ENCODE assay signal across 17 cellular contexts in the genomic region with DNA sequence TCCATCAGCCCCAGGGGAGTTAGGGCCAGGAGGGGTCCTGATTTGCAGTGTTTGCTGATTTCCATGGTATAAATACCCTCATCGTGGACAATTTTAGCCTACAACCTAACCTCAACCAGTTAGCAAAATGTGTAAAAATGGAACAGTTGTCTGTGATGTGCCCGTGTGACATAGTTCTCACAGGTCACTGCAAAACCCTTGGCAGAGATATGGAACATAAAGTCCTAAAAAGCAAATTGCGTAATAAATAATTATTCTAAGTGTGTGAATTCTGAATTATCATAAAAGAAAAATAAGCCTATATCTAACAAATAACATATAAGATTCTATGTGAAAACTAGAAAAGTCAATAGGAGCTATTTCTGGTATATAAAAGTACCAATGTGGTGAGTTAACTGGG.
"Had no signal": no experiment of that assay in that cellular context is flagged by ENCODE, and none has a peak within 500 bp of the region (broad histone marks: within the 10 kb centered on the region; RNA-seq: fewer than 3 reads in every experiment).

No MANE protein-coding gene starts in this region.

- H3K9me3 ChIP-seq: gastroesophageal sphincter, left lung had no signal

- ATAC-seq: activated naive CD8-positive, alpha-beta T cell treated with anti-CD3 and anti-CD28 coated beads, Interleukin-2, amount 50 U/mL, for 24 hours; gastroesophageal sphincter had no signal

- H3K27me3 Mint-ChIP-seq: type B pancreatic cell had no signal

- H3K4me1 Mint-ChIP-seq: activated CD4-positive, alpha-beta T cell treated with anti-CD3 and anti-CD28 coated beads, Interleukin-2, amount 10 ng/mL, durations not matched to agents 7 days and 5 days; nephron had no signal

- H3K36me3 ChIP-seq: gastroesophageal sphincter, left lung had no signal

- H3K4me2 ChIP-seq: hepatocyte had no signal

- H2AFZ ChIP-seq: hepatocyte had no signal

- H3K36me3 Mint-ChIP-seq: type B pancreatic cell had no signal

- H3K4me3 ChIP-seq: gastroesophageal sphincter, hepatocyte, left lung had no signal

- H3K9me3 Mint-ChIP-seq: activated CD4-positive, alpha-beta T cell treated with anti-CD3 and anti-CD28 coated beads, Interleukin-2, amount 10 ng/mL, durations not matched to agents 7 days and 5 days; activated naive CD4-positive, alpha-beta T cell treated with anti-CD3 and anti-CD28 coated beads for 36 hours; activated naive CD8-positive, alpha-beta T cell treated with anti-CD3 and anti-CD28 coated beads, Interleukin-2, amount 50 U/mL, for 24 hours; nephron had no signal

- H3K79me2 ChIP-seq: hepatocyte had no signal

- H3K27ac Mint-ChIP-seq: activated CD4-positive, alpha-beta T cell treated with anti-CD3 and anti-CD28 coated beads, Interleukin-2, amount 10 ng/mL, durations not matched to agents 7 days and 5 days; activated naive CD4-positive, alpha-beta T cell treated with anti-CD3 and anti-CD28 coated beads for 36 hours; activated naive CD8-positive, alpha-beta T cell treated with anti-CD3 and anti-CD28 coated beads, Interleukin-2, amount 50 U/mL, for 24 hours; memory B cell; nephron; type B pancreatic cell had no signal

- H3K4me3 Mint-ChIP-seq: activated CD4-positive, alpha-beta T cell treated with anti-CD3 and anti-CD28 coated beads, Interleukin-2, amount 10 ng/mL, durations not matched to agents 7 days and 5 days; activated naive CD4-positive, alpha-beta T cell treated with anti-CD3 and anti-CD28 coated beads for 36 hours; activated naive CD8-positive, alpha-beta T cell treated with anti-CD3 and anti-CD28 coated beads, Interleukin-2, amount 50 U/mL, for 24 hours; memory B cell; nephron; type B pancreatic cell had no signal

- H3K27me3 ChIP-seq: gastroesophageal sphincter, hepatocyte, left lung had no signal

- DNase-seq: activated CD4-positive, alpha-beta T cell treated with anti-CD3 and anti-CD28 coated beads, Interleukin-2, amount 10 ng/mL, durations not matched to agents 7 days and 5 days; activated naive CD4-positive, alpha-beta T cell treated with anti-CD3 and anti-CD28 coated beads for 36 hours; activated naive CD8-positive, alpha-beta T cell treated with anti-CD3 and anti-CD28 coated beads, Interleukin-2, amount 50 U/mL, for 24 hours; caudate nucleus; effector CD8-positive, alpha-beta T cell; kidney; left lung; nucleus accumbens; small intestine; stimulated activated CD4-positive, alpha-beta T cell treated with anti-CD3 and anti-CD28 coated beads, Interleukin-4, amount 100 ng/mL, for 24 hours; stimulated activated naive CD4-positive, alpha-beta T cell treated with Interleukin-2 at 50 U/mL for 16 hours; substantia nigra had no signal

- H3K27ac ChIP-seq: gastroesophageal sphincter, hepatocyte had no signal
